In the genomic region with DNA sequence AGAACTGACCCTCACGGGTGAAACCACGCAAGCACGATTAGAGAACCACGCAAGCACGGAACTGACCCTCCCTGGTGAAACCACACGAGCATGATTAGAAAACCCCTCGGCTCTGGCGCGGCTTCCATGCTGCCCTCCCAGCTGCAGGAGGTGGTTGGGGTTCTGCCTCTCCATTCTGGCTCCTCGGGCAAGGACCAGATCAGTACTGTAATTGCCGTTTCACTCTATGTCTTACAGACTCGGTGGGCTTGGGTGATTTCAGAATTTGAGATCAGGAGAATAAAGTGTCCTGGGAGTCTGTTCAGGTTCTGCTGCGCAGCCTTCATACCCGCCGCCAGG, we compare ENCODE assay signal across 17 cellular contexts. TPM values are rescaled to one million over a fixed set of nuclear protein-coding genes. Genes with fewer than 3 reads are reported as not detected.
DNase-seq lines count a peak whose midpoint lies in the region; ATAC-seq and TF ChIP-seq lines count a peak whose summit lies in the region.
"Had no signal": no experiment of that assay in that cellular context is flagged by ENCODE, and none has a peak within 500 bp of the region (broad histone marks: within the 10 kb centered on the region; RNA-seq: fewer than 3 reads in every experiment).

No MANE protein-coding gene starts in this region.

- TF ChIP-seq EP300 in transverse colon (IDR thresholded peaks at IDR 0.05; ENCODE audit: low read depth): no peak
- TF ChIP-seq EP300 in ovary (IDR thresholded peaks at IDR 0.05): no peak

- H3K9me3 ChIP-seq in transverse colon (no peaks in the 10 kb centered on the region), ovary (no peaks in the 10 kb centered on the region)
- H3K9me3 ChIP-seq: BLaER1 had no signal

- DNase-seq in cardiac septum (ENCODE audit: low spot score) (peak; percentile 72), left ventricle myocardium superior (no peak), posterior vena cava (ENCODE audit: low spot score) (peak; percentile 50), transverse colon (peak; percentile 5), ovary (no peak)
- DNase-seq in activated effector memory CD4-positive, alpha-beta T cell treated with anti-CD3 and anti-CD28 coated beads, Interleukin-2, amount 50 U/mL, for 16 hours: no peak
- DNase-seq: 8988T; CD4-positive, alpha-beta memory T cell; DMS153; DMS79; GDM1; H9 had no signal

- no peak overlapping the region for H3K4me3 ChIP-seq in transverse colon
- H3K4me3 ChIP-seq in ovary: no peak overlapping the region
- H3K4me3 ChIP-seq: BLaER1 had no signal

- no peak overlapping the region for H3K27ac ChIP-seq in transverse colon
- H3K27ac ChIP-seq in ovary: no peak overlapping the region
- H3K27ac ChIP-seq: BLaER1 had no signal

- TF ChIP-seq POLR2A in transverse colon (IDR thresholded peaks at IDR 0.05) (no peak), ovary (IDR thresholded peaks at IDR 0.05) (no peak)

- intact Hi-C loops in cardiac septum (cut with DNase I) (no loop called here), left ventricle myocardium superior (cut with micrococcal nuclease) (no loop called here), posterior vena cava (cut with DNase I) (no loop called here), transverse colon (cut with DNase I; ENCODE audit: low total_unique reads) (no loop called here), ovary (cut with DNase I) (no loop called here)

- H3K4me1 ChIP-seq in transverse colon: no peaks in the 10 kb centered on the region
- peaks cover 6% of the 10 kb centered on the region for H3K4me1 ChIP-seq in ovary (ENCODE audit: insufficient read depth)

- 98% methylated on average over 15 of the region's 15 CpGs; no CpG with 5 or more reads in 1 of the 2 donors for WGBS in transverse colon (ENCODE audit: low coverage in 1 of 2), 2 donors
- WGBS in ovary, 3 donors: 84 to 93% (median 92%) methylated on average over 15 of the region's 15 CpGs

- TF ChIP-seq CTCF in transverse colon (IDR thresholded peaks at IDR 0.05) (no peak), ovary (IDR thresholded peaks at IDR 0.05) (no peak)

- H3K36me3 ChIP-seq in transverse colon: peaks cover 0 to 43% (median 16%) of the 10 kb centered on the region in 4 donors
- no peaks in the 10 kb centered on the region for H3K36me3 ChIP-seq in ovary

- H3K27me3 ChIP-seq in transverse colon (no peaks in the 10 kb centered on the region), ovary (no peaks in the 10 kb centered on the region)

- ATAC-seq in left ventricle myocardium superior: no peak
- no peak for ATAC-seq in GM18502 (IDR thresholded peaks at IDR 0.05; ENCODE audit: poor library complexity, unreplicated experiment)

- in situ Hi-C loops in transverse colon (cut with MboI; ENCODE audit: low pct_ligation_motif_present in 1 of 4, low pct_unique_long_range_greater_than_20kb in 1 of 4, low sequenced_read_pairs in 3 of 4): no loop called here

RNA-seq across cellular contexts. Expression of a gene that starts 58.3 kb away (rescaled TPM):
- 0.32 TPM for total RNA-seq in cardiac septum
- not detected for total RNA-seq in left ventricle myocardium superior
- under 1 TPM; 0.38 to 0.56 TPM for total RNA-seq in posterior vena cava
- 1 to 10 TPM in 1 of 4 donors, under 1 TPM in 1, not detected in 2; 0.41 to 6.7 TPM for total RNA-seq in transverse colon
- total RNA-seq in ovary: under 1 TPM in 5 of 7 donors, not detected in 2; 0.17 to 0.80 (median 0.23) TPM
- polyA plus RNA-seq in ovary: under 1 TPM in 1 of 2 donors, not detected in 1; 0.10 TPM
- total RNA-seq: A673; CD4-positive, alpha-beta memory T cell; Daoy had no signal
- polyA plus RNA-seq: CD14-positive monocyte; CD4-positive, alpha-beta memory T cell had no signal

RNA-seq across cellular contexts. Expression of a gene that starts 59.8 kb away (rescaled TPM):
- 10.8 TPM for total RNA-seq in cardiac septum
- 10.2 TPM for total RNA-seq in left ventricle myocardium superior
- total RNA-seq in posterior vena cava: 10 to 100 TPM; 13.8 to 15.4 TPM
- total RNA-seq in transverse colon: 100 to 1,000 TPM in 1 of 4 donors, 10 to 100 TPM in 3; 30.6 to 120 (median 49.3) TPM
- total RNA-seq in ovary: 10 to 100 TPM in 6 of 7 donors, 1 to 10 TPM in 1; 9.3 to 15.2 (median 13.7) TPM
- 1 to 10 TPM; 2.5 to 8.3 TPM for polyA plus RNA-seq in ovary

Comparison
In these comparisons a context has a peak if more than half of its experiments do, and no peak if none do; other contexts are left out.
1. DNase-seq: peak in cardiac septum (single experiment), posterior vena cava (single experiment) and transverse colon (single experiment); none in left ventricle myocardium superior (single experiment), ovary (0 of 5) and activated effector memory CD4-positive, alpha-beta T cell treated with anti-CD3 and anti-CD28 coated beads, Interleukin-2, amount 50 U/mL, for 16 hours (single experiment).